Comparison of ENCODE assay signal across 14 cellular contexts in genomic region chr4:165715989-165716388, GRCh38.
A peak's percentile ranks its signal among the peaks of the same experiment; 100 is the strongest.
DNase-seq lines count a peak whose midpoint lies in the region; ATAC-seq, FAIRE-seq and TF ChIP-seq lines count a peak whose summit lies in the region.
"Had no signal": no experiment of that assay in that cellular context is flagged by ENCODE, and none has a peak within 500 bp of the region (broad histone marks: within the 10 kb centered on the region; RNA-seq: fewer than 3 reads in every experiment).

No MANE protein-coding gene starts in this region.

- no peak for DNase-seq in Right ventricle myocardium superior
- DNase-seq in cardiac septum (ENCODE audit: low spot score): no peak
- DNase-seq in cardiac fibroblast (ENCODE audit: low read depth in 2 of 2): peak; percentile 31 to 66
- no peak for DNase-seq in left cardiac atrium
- DNase-seq in stromal cell of bone marrow (ENCODE audit: low read depth): peak; percentile 39
- no peak for DNase-seq in ecto neural progenitor cell (ENCODE audit: low spot score)
- DNase-seq in D341Med (ENCODE audit: low spot score): no peak
- no peak for DNase-seq in D721Med (ENCODE audit: insufficient read length, low spot score)
- DNase-seq: DMS53, Karpas-422, NCI-H2029 treated with DMSO at 0.1 percent for 48 hours had no signal

- intact Hi-C loops in Right ventricle myocardium superior (cut with DNase I) (no loop called here), cardiac septum (cut with DNase I) (no loop called here), left cardiac atrium (cut with DNase I) (no loop called here)

- H3K4me3 ChIP-seq in cardiac fibroblast (replicated peaks in 1 of 2; ENCODE audit: low read depth in 2 of 2, low read length in 2 of 2): no peak overlapping the region
- H3K4me3 ChIP-seq: GM12878, HAP-1 had no signal

- no peak for TF ChIP-seq CTCF in cardiac fibroblast (IDR thresholded peaks at IDR 0.05; ENCODE audit: low read depth, low read length)
- TF ChIP-seq CTCF in D721Med (IDR thresholded peaks at IDR 0.05; ENCODE audit: insufficient read depth, missing control alignments): no peak

- no peak for FAIRE-seq in D721Med (lab: Jason Lieb, UNC)
- FAIRE-seq: GM12878, GM18507 had no signal

- ATAC-seq in Right ventricle myocardium superior (ENCODE audit: poor library complexity) (peak; percentile 77), left cardiac atrium (peak; percentile 63 to 81)
- ATAC-seq: GM12878 had no signal

Comparison
In these comparisons a context has a peak if more than half of its experiments do, and no peak if none do; other contexts are left out.
1. DNase-seq: peak in cardiac fibroblast (2 of 2) and stromal cell of bone marrow (single experiment); none in Right ventricle myocardium superior (single experiment), cardiac septum (single experiment), left cardiac atrium (single experiment), ecto neural progenitor cell (single experiment), D341Med (single experiment) and D721Med (single experiment).